16 cellular contexts compared by ENCODE assay signal in the genomic region with DNA sequence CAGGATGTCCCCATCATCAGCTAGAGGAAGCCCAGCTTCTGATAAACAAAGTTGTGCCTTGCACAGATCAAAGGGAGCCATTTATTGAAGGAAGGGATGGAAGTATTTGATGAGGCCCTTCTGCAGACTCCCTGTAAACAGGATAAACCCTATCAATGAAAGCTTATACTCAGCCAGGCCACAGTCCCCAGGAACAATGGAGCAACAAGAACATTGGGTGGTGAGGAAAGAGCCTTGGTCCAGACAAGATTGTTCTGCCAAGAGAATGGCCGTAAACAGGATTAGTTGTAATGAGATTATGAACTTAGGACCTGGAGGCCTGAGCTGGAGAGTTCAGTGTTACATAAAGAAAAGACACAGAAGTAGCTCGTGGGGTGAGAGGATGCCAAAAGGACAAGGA. TPM values are rescaled to one million over a fixed set of nuclear protein-coding genes. Genes with fewer than 3 reads are reported as not detected.
"Had no signal": no experiment of that assay in that cellular context is flagged by ENCODE, and none has a peak within 500 bp of the region (broad histone marks: within the 10 kb centered on the region; RNA-seq: fewer than 3 reads in every experiment).

No MANE protein-coding gene starts in this region.

- H3K4me1 Mint-ChIP-seq: nephron had no signal

- H3K9me3 ChIP-seq: lower lobe of right lung, thyroid gland had no signal

- H3K27me3 ChIP-seq: thyroid gland had no signal

- H3K36me3 Mint-ChIP-seq: activated naive CD8-positive, alpha-beta T cell had no signal

- H3K27ac Mint-ChIP-seq: activated naive CD8-positive, alpha-beta T cell; nephron had no signal

- H3K27ac ChIP-seq: lower lobe of right lung, thyroid gland had no signal

- H3K4me3 ChIP-seq: lower lobe of right lung, thyroid gland had no signal

- H3K9me3 Mint-ChIP-seq: nephron had no signal

- DNase-seq: activated CD4-positive, alpha-beta T cell treated with anti-CD3 and anti-CD28 coated beads, Interleukin-2, amount 50 U/mL, for 4 hours; amniotic stem cell; foreskin melanocyte; head of caudate nucleus; lower lobe of right lung; midbrain; nucleus accumbens; stimulated activated CD4-positive, alpha-beta T cell treated with anti-CD3 and anti-CD28 coated beads, Interleukin-12 subunit alpha, Interleukin-12 subunit beta, amount 100 ng/mL, for 4 hours; stimulated activated CD4-positive, alpha-beta T cell treated with anti-CD3 and anti-CD28 coated beads, Interleukin-1b, Interleukin-23, amount 100 ng/mL, for 48 hours; stimulated activated CD8-positive, alpha-beta memory T cell treated with anti-CD3 and anti-CD28 coated beads, Interleukin-4, amount 100 ng/mL, for 48 hours; stimulated activated naive CD4-positive, alpha-beta T cell treated with Interleukin-2 at 50 U/mL for 16 hours; SW 1271; thyroid gland had no signal

- H3K36me3 ChIP-seq: lower lobe of right lung, thyroid gland had no signal

- H3K4me3 Mint-ChIP-seq: activated naive CD8-positive, alpha-beta T cell; nephron had no signal

RNA-seq across cellular contexts. Expression of gene LIFR, which starts 40.6 kb away (rescaled TPM):
- total RNA-seq: T-helper 2 cell treated with Interferon-gamma antibody and Interleukin-4, amounts not matched to agents 100 ng/mL and 5 ng/mL, for 36 hours had no signal
